8 cellular contexts compared by ENCODE assay signal in genomic region chr2:182715896-182716664, GRCh38. TPM values are rescaled to one million over a fixed set of nuclear protein-coding genes. Genes with fewer than 3 reads are reported as not detected.
DNase-seq lines count a peak whose midpoint lies in the region; ATAC-seq lines count a peak whose summit lies in the region.

Gene DNAJC10 (plus strand): TSS chr2:182716257. CDS start chr2:182718087, 1,830 bp downstream.

- peaks cover 5% of the 10 kb centered on the region for H3K36me3 ChIP-seq in CD4-positive, alpha-beta memory T cell (ENCODE audit: insufficient read depth, low read length)
- H3K36me3 ChIP-seq in effector memory CD4-positive, alpha-beta T cell (ENCODE audit: control insufficient read depth, insufficient read depth, low read length) = peaks cover 4% of the 10 kb centered on the region

- H3K36me3 Mint-ChIP-seq in CD4-positive, alpha-beta memory T cell = peaks cover 0 to 7% of the 10 kb centered on the region in 2 donors

- H3K9me3 Mint-ChIP-seq in CD4-positive, alpha-beta memory T cell = no peaks in the 10 kb centered on the region

- H3K9me3 ChIP-seq in CD4-positive, alpha-beta memory T cell (ENCODE audit: control insufficient read depth in 1 of 2, low read length in 2 of 2) = no peaks in the 10 kb centered on the region
- H3K9me3 ChIP-seq in effector memory CD4-positive, alpha-beta T cell (ENCODE audit: control insufficient read depth, low read length) = no peaks in the 10 kb centered on the region

- intact Hi-C loops in CD4-positive, alpha-beta memory T cell (cut with micrococcal nuclease) = loop anchor here (1.0 to 5.0 kb wide), 5 partner anchors 49 to 1734 kb away; partner anchors contain the start of genes ITPRID2, NCKAP1, NUP35 and UBE2E3

- no peak within 1 kb of the TSS for H3K4me3 Mint-ChIP-seq in CD4-positive, alpha-beta memory T cell

- CTCF ChIA-PET in CD4-positive, alpha-beta memory T cell (lab: Charles Lee; ENCODE audit: partially characterized antibody) = interaction anchor here (0.8 to 1.2 kb wide), 2 partner anchors 9 to 48 kb away, joined by 3 to 4 read pairs; no protein-coding TSS in a partner anchor

- POLR2A ChIA-PET in CD4-positive, alpha-beta memory T cell (lab: Charles Lee; ENCODE audit: partially characterized antibody) = interaction anchor here (0.8 to 1.4 kb wide), 3 partner anchors 321 to 473 kb away, joined by 3 to 4 read pairs (median 4); partner anchors contain the start of gene DUSP19

- DNase-seq in CD4-positive, alpha-beta memory T cell = peak; percentile 86 to 92 (median 90)
- DNase-seq in NCI-H82 (lab: John Stamatoyannopoulos, UW) (peak; percentile 94), medulla oblongata (ENCODE audit: extremely low spot score) (peak; percentile 93)
- DNase-seq in activated CD8-positive, alpha-beta memory T cell treated with anti-CD3 and anti-CD28 coated beads for 1 hour (ENCODE audit: extremely low read depth in 1 of 2, low read depth in 1 of 2) = peak; percentile 52 to 75
- peak; percentile 78 to 84 (median 81) for DNase-seq in effector memory CD4-positive, alpha-beta T cell
- DNase-seq in stimulated activated CD8-positive, alpha-beta memory T cell treated with anti-CD3 and anti-CD28 coated beads, Interleukin-12 subunit alpha, Interleukin-12 subunit beta, amount 100 ng/mL, for 1 hour (ENCODE audit: low read depth) = peak; percentile 76

- H3K27ac Mint-ChIP-seq in CD4-positive, alpha-beta memory T cell = no peak within 1 kb of the TSS

- peaks cover 0 to 11% (median 2%) of the 10 kb centered on the region in 4 donors for H3K4me1 Mint-ChIP-seq in CD4-positive, alpha-beta memory T cell

- H3K27me3 ChIP-seq in CD4-positive, alpha-beta memory T cell (ENCODE audit: insufficient read depth, low read length) = no peaks in the 10 kb centered on the region
- no peaks in the 10 kb centered on the region for H3K27me3 ChIP-seq in effector memory CD4-positive, alpha-beta T cell (replicated peaks; ENCODE audit: control insufficient read depth, insufficient read depth, low read length, poor library complexity, severe bottlenecking)

- ATAC-seq in GM19397 (IDR thresholded peaks at IDR 0.05; ENCODE audit: unreplicated experiment) (peak; percentile 91), HG03565 (IDR thresholded peaks at IDR 0.05; ENCODE audit: unreplicated experiment) (peak; percentile 76)

- peaks cover 25% of the 10 kb centered on the region for H3K4me1 ChIP-seq in CD4-positive, alpha-beta memory T cell (ENCODE audit: insufficient read depth, low read length)
- peaks cover 10% of the 10 kb centered on the region for H3K4me1 ChIP-seq in effector memory CD4-positive, alpha-beta T cell (ENCODE audit: control insufficient read depth, insufficient read depth, low read length, poor library complexity, severe bottlenecking)

- H3K27me3 Mint-ChIP-seq in CD4-positive, alpha-beta memory T cell = peaks cover under 1 to 2% of the 10 kb centered on the region in 2 donors

- peak within 1 kb of the TSS; percentile 68 for H3K27ac ChIP-seq in CD4-positive, alpha-beta memory T cell (ENCODE audit: low read depth, low read length)
- peak within 1 kb of the TSS; percentile 82 for H3K27ac ChIP-seq in effector memory CD4-positive, alpha-beta T cell (ENCODE audit: insufficient read depth, low read length, poor library complexity, severe bottlenecking)

- peak within 1 kb of the TSS; percentile 83 to 85 for H3K4me3 ChIP-seq in CD4-positive, alpha-beta memory T cell (ENCODE audit: low read length in 2 of 2)
- H3K4me3 ChIP-seq in effector memory CD4-positive, alpha-beta T cell (ENCODE audit: insufficient read depth, low read depth, low read length, poor library complexity, severe bottlenecking) = peak within 1 kb of the TSS; percentile 94

RNA-seq across cellular contexts. Expression of gene DNAJC10, which starts in this region (rescaled TPM):
- total RNA-seq in CD4-positive, alpha-beta memory T cell = 10 to 100 TPM; 56.5 to 57.3 TPM
- 10 to 100 TPM; 52.2 to 62.4 TPM for polyA plus RNA-seq in CD4-positive, alpha-beta memory T cell

Comparison
In these comparisons a context has a peak if more than half of its experiments do, and no peak if none do; other contexts are left out.
1. Peak in every context shown above with its lines: DNase-seq, ATAC-seq, H3K4me3 ChIP-seq and H3K27ac ChIP-seq.